ENCODE assay signal across 8 cellular contexts in the genomic region with DNA sequence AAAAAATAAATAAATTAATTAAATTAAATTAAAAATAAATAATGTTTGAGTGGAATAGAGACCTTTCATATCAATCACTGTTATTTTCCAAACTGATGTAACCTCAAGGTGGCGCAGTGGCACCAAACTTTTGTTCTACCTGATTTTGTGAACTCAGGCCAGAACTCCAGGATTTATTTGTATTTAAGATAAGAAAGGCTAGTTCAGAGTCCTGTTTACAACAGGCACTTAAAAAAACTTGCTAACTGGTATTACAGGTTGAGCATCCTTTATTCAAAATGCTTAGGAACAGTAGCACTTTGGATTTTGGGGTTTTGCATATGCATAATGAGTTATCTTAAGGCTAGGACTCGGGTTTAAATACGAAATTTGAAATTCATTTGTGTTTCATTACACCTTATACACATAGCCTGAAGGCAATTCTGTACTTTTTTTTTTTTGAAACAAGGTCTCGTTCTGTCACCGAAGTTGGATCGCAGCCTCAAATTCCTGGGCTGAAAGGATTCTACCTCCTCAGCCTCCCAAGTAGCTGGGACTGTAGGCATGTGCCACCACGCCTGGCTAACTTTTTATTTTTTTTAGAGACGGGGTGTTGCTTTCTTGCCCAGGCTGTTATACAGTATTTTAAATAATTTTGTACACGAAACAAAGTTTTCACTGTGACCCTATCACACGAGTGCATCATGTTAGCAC. TPM values are rescaled to one million over a fixed set of nuclear protein-coding genes. Genes with fewer than 3 reads are reported as not detected.
DNase-seq lines count a peak whose midpoint lies in the region; ATAC-seq and TF ChIP-seq lines count a peak whose summit lies in the region.

No MANE protein-coding gene starts in this region.

- no peaks in the 10 kb centered on the region for H3K4me1 ChIP-seq in colonic mucosa

- no peaks in the 10 kb centered on the region for H3K9me3 Mint-ChIP-seq in osteocyte (ENCODE audit: unreplicated experiment)

- H3K27ac Mint-ChIP-seq in osteocyte (ENCODE audit: unreplicated experiment) = no peak overlapping the region

- no peak overlapping the region for H3K4me3 Mint-ChIP-seq in osteocyte (ENCODE audit: unreplicated experiment)

- DNase-seq in NCI-H2227 (lab: John Stamatoyannopoulos, UW; ENCODE audit: unreplicated experiment) = peak; percentile 8
- DNase-seq in NCI-H2227 treated with DMSO at 0.1 percent for 48 hours (lab: John Stamatoyannopoulos, UW) = no peak
- peak; percentile 56 for DNase-seq in NAMALWA (ENCODE audit: low spot score)
- DNase-seq in colonic mucosa = peak; percentile 80
- no peak for DNase-seq in osteocyte (ENCODE audit: extremely low spot score, unreplicated experiment)
- DNase-seq in NCI-H1092 treated with DMSO at 0.1 percent for 48 hours (lab: John Stamatoyannopoulos, UW) = no peak

- H3K9ac ChIP-seq in colonic mucosa (ENCODE audit: low read depth in 2 of 2, low read length in 2 of 2) = no peak overlapping the region

- no peaks in the 10 kb centered on the region for H3K9me3 ChIP-seq in colonic mucosa

- H3K4me1 Mint-ChIP-seq in osteocyte (ENCODE audit: unreplicated experiment) = peaks cover 14% of the 10 kb centered on the region

- H3K27ac ChIP-seq in colonic mucosa = no peak overlapping the region

- no peaks in the 10 kb centered on the region for H3K36me3 ChIP-seq in colonic mucosa

- no peaks in the 10 kb centered on the region for H3K27me3 ChIP-seq in colonic mucosa

- H3K36me3 Mint-ChIP-seq in osteocyte (ENCODE audit: unreplicated experiment) = no peaks in the 10 kb centered on the region

- ATAC-seq in HG03135 (IDR thresholded peaks at IDR 0.05; ENCODE audit: unreplicated experiment) (no peak), HG03175 (IDR thresholded peaks at IDR 0.05; ENCODE audit: unreplicated experiment) (no peak)

- TF ChIP-seq CTCF in colonic mucosa (IDR thresholded peaks at IDR 0.05) (peak; percentile 30), osteocyte (IDR thresholded peaks at IDR 0.05) (peak; percentile 54)

- no peaks in the 10 kb centered on the region for H3K27me3 Mint-ChIP-seq in osteocyte (ENCODE audit: unreplicated experiment)

- H3K4me3 ChIP-seq in colonic mucosa = no peak overlapping the region

- intact Hi-C loops in colonic mucosa (cut with DNase I) = no loop called here

RNA-seq across cellular contexts. Expression of gene YY1, which starts 32.4 kb away (rescaled TPM):
- total RNA-seq in colonic mucosa (10 to 100 TPM; 73.2 to 90.4 TPM), osteocyte (70.0 and 77.2 TPM in 2 replicates)

RNA-seq across cellular contexts. Expression of gene SLC25A29, which starts 34.9 kb away (rescaled TPM):
- total RNA-seq in colonic mucosa (10 to 100 TPM; 28.6 to 34.8 TPM), osteocyte (57.0 and 58.8 TPM in 2 replicates)

RNA-seq across cellular contexts. Expression of gene SLC25A47, which starts 51.7 kb away (rescaled TPM):
- total RNA-seq in colonic mucosa (not detected), osteocyte (not detected in 2 replicates)

Comparison
In these comparisons a context has a peak if more than half of its experiments do, and no peak if none do; other contexts are left out.
1. DNase-seq: peak in NCI-H2227 (single experiment), NAMALWA (single experiment) and colonic mucosa (single experiment); none in NCI-H2227 treated with DMSO at 0.1 percent for 48 hours (single experiment), osteocyte (single experiment) and NCI-H1092 treated with DMSO at 0.1 percent for 48 hours (single experiment).